22 cellular contexts compared by ENCODE assay signal in genomic region chr2:49943944-49944803, GRCh38.
DNase-seq lines count a peak whose midpoint lies in the region; ATAC-seq and TF ChIP-seq lines count a peak whose summit lies in the region.
"Had no signal": no experiment of that assay in that cellular context is flagged by ENCODE, and none has a peak within 500 bp of the region (broad histone marks: within the 10 kb centered on the region; RNA-seq: fewer than 3 reads in every experiment).

No MANE protein-coding gene starts in this region.

- H3K9me3 ChIP-seq in Panc1 (ENCODE audit: control insufficient read depth, insufficient read depth, low read depth, low read length), result no peaks in the 10 kb centered on the region
- H3K9me3 ChIP-seq: prostate gland had no signal

- DNase-seq in activated T-cell treated with anti-CD3 and anti-CD28 coated beads, Interleukin-2, amount 50 U/mL, for 4 hours, result no peak
- DNase-seq in activated T-cell treated with anti-CD3 and anti-CD28 coated beads for 4 hours (no peak), Panc1 (ENCODE audit: low read depth, low spot score) (no peak), type B pancreatic cell (ENCODE audit: extremely low spot score, unreplicated experiment) (no peak), GOT3 (lab: John Stamatoyannopoulos, UW) (no peak), DMS 273 treated with DMSO at 0.1 percent for 48 hours (lab: John Stamatoyannopoulos, UW) (no peak), COR-L47 (lab: John Stamatoyannopoulos, UW) (no peak)
- DNase-seq: activated CD4-positive, alpha-beta memory T cell treated with anti-CD3 and anti-CD28 coated beads for 36 hours; activated naive CD4-positive, alpha-beta T cell treated with anti-CD3 and anti-CD28 coated beads, Interleukin-2, amount 10 ng/mL, durations not matched to agents 7 days and 5 days; cerebellar nuclear complex; effector CD4-positive, alpha-beta T cell; H7; left ventricle myocardium superior; NCI-H2029 treated with DMSO at 0.1 percent for 48 hours; NCI-H510A; stimulated activated CD4-positive, alpha-beta T cell treated with anti-CD3 and anti-CD28 coated beads, Interleukin-4, amount 100 ng/mL, for 24 hours; SW 1271 had no signal

- CTCF ChIA-PET in Panc1 (lab: Charles Lee), result no interaction called here

- H3K27me3 ChIP-seq in Panc1 (ENCODE audit: control insufficient read depth, insufficient read depth, low read length), result no peaks in the 10 kb centered on the region

- H3K27ac ChIP-seq in Panc1 (ENCODE audit: low read length), result no peak overlapping the region; the same call in 1 of the 2 replicates
- H3K27ac ChIP-seq: prostate gland, skin epidermis had no signal

- no TSS peak for BruUV-seq in Panc1 (replicated peaks; lab: Mats Ljungman, UMichigan)

- peaks cover 14% of the 10 kb centered on the region for H3K9me3 Mint-ChIP-seq in activated T-cell treated with anti-CD3 and anti-CD28 coated beads, Interleukin-2, amount 50 U/mL, for 4 hours
- H3K9me3 Mint-ChIP-seq in type B pancreatic cell, result peaks cover 10% of the 10 kb centered on the region

- no peaks in the 10 kb centered on the region for H3K36me3 ChIP-seq in Panc1 (ENCODE audit: control insufficient read depth, insufficient read depth, low read length)
- H3K36me3 ChIP-seq: prostate gland had no signal

- TF ChIP-seq CTCF in Panc1 (IDR thresholded peaks at IDR 0.05), result no peak
- no peak for TF ChIP-seq CTCF in type B pancreatic cell (conservative IDR thresholded peaks at IDR 0.05)

- in situ Hi-C loops in Panc1 (cut with HindIII; ENCODE audit: low pct_unique_long_range_greater_than_20kb, low sequenced_read_pairs), result no loop called here

- H3K27me3 Mint-ChIP-seq in activated T-cell treated with anti-CD3 and anti-CD28 coated beads, Interleukin-2, amount 50 U/mL, for 4 hours (ENCODE audit: low read depth), result no peaks in the 10 kb centered on the region
- H3K27me3 Mint-ChIP-seq in type B pancreatic cell, result no peaks in the 10 kb centered on the region
- H3K27me3 Mint-ChIP-seq: activated CD4-positive, alpha-beta memory T cell treated with anti-CD3 and anti-CD28 coated beads for 36 hours; activated naive CD4-positive, alpha-beta T cell treated with anti-CD3 and anti-CD28 coated beads, Interleukin-2, amount 10 ng/mL, durations not matched to agents 7 days and 5 days; IgD-negative memory B cell had no signal

- ATAC-seq in activated T-cell treated with anti-CD3 and anti-CD28 coated beads, Interleukin-2, amount 50 U/mL, for 4 hours, result peak in 1 of 2 donors; percentile 14
- peak; percentile 56 for ATAC-seq in HG03135 (IDR thresholded peaks at IDR 0.05; ENCODE audit: unreplicated experiment)
- peak; percentile 79 for ATAC-seq in Panc1
- ATAC-seq: left ventricle myocardium superior had no signal

- intact Hi-C loops in Panc1 (cut with micrococcal nuclease; ENCODE audit: unreplicated experiment), result no loop called here

- H3K4me3 Mint-ChIP-seq in activated T-cell treated with anti-CD3 and anti-CD28 coated beads, Interleukin-2, amount 50 U/mL, for 4 hours, result peak overlapping the region; percentile 15
- H3K4me3 Mint-ChIP-seq in type B pancreatic cell, result peak overlapping the region; percentile 58
- H3K4me3 Mint-ChIP-seq: activated CD4-positive, alpha-beta memory T cell treated with anti-CD3 and anti-CD28 coated beads for 36 hours; activated naive CD4-positive, alpha-beta T cell treated with anti-CD3 and anti-CD28 coated beads, Interleukin-2, amount 10 ng/mL, durations not matched to agents 7 days and 5 days; IgD-negative memory B cell; neural crest cell had no signal

- peaks cover 15% of the 10 kb centered on the region for H3K4me1 Mint-ChIP-seq in activated T-cell treated with anti-CD3 and anti-CD28 coated beads, Interleukin-2, amount 50 U/mL, for 4 hours (ENCODE audit: low read depth)
- peaks cover 19% of the 10 kb centered on the region for H3K4me1 Mint-ChIP-seq in type B pancreatic cell (ENCODE audit: unreplicated experiment)
- H3K4me1 Mint-ChIP-seq: neural crest cell had no signal

- no peak overlapping the region for H3K4me3 ChIP-seq in Panc1 (ENCODE audit: low read depth in 2 of 2, low read length in 2 of 2)
- H3K4me3 ChIP-seq: prostate gland, skin epidermis had no signal

- H3K4me1 ChIP-seq in Panc1 (ENCODE audit: control insufficient read depth, insufficient read depth, low read length), result no peaks in the 10 kb centered on the region
- H3K4me1 ChIP-seq: prostate gland had no signal

- H3K36me3 Mint-ChIP-seq in activated T-cell treated with anti-CD3 and anti-CD28 coated beads, Interleukin-2, amount 50 U/mL, for 4 hours (ENCODE audit: insufficient read depth), result no peaks in the 10 kb centered on the region
- H3K36me3 Mint-ChIP-seq in type B pancreatic cell, result peaks cover 3% of the 10 kb centered on the region
- H3K36me3 Mint-ChIP-seq: activated CD4-positive, alpha-beta memory T cell treated with anti-CD3 and anti-CD28 coated beads for 36 hours; activated naive CD4-positive, alpha-beta T cell treated with anti-CD3 and anti-CD28 coated beads, Interleukin-2, amount 10 ng/mL, durations not matched to agents 7 days and 5 days; IgD-negative memory B cell had no signal

- no peak overlapping the region for H3K27ac Mint-ChIP-seq in type B pancreatic cell
- H3K27ac Mint-ChIP-seq: activated CD4-positive, alpha-beta memory T cell treated with anti-CD3 and anti-CD28 coated beads for 36 hours; activated naive CD4-positive, alpha-beta T cell treated with anti-CD3 and anti-CD28 coated beads, Interleukin-2, amount 10 ng/mL, durations not matched to agents 7 days and 5 days; IgD-negative memory B cell had no signal

- POLR2A ChIA-PET in Panc1 (lab: Charles Lee), result no interaction called here
